Comparison of ENCODE assay signal across 21 cellular contexts in genomic region chr1:206709322-206709721, GRCh38. TPM values are rescaled to one million over a fixed set of nuclear protein-coding genes. Genes with fewer than 3 reads are reported as not detected.
DNase-seq lines count a peak whose midpoint lies in the region; ATAC-seq, FAIRE-seq and TF ChIP-seq lines count a peak whose summit lies in the region.
"Had no signal": no experiment of that assay in that cellular context is flagged by ENCODE, and none has a peak within 500 bp of the region (broad histone marks: within the 10 kb centered on the region; RNA-seq: fewer than 3 reads in every experiment).

No MANE protein-coding gene starts in this region.

- no peaks in the 10 kb centered on the region for H3K9me3 Mint-ChIP-seq in stimulated activated naive CD8-positive, alpha-beta T cell treated with anti-CD3 and anti-CD28 coated beads, Interleukin-15, amount 100 ng/mL, for 72 hours
- H3K9me3 Mint-ChIP-seq: CD4-positive, alpha-beta T cell; dendritic cell treated with granulocyte-macrophage colony-stimulating factor and Interleukin-4, amounts not matched to agents 40 ng/mL and 50 ng/mL, for 4 days; GM23338 had no signal

- WGBS in heart left ventricle, 4 donors, result 22 to 36% (median 32%) methylated on average over 4 of the region's 4 CpGs
- 42 to 55% (median 43%) methylated on average over 4 of the region's 4 CpGs for WGBS in psoas muscle, 3 donors

- H3K36me3 ChIP-seq in heart left ventricle, result no peaks in the 10 kb centered on the region
- no peaks in the 10 kb centered on the region for H3K36me3 ChIP-seq in psoas muscle (ENCODE audit: insufficient read depth in 1 of 2, low read depth in 1 of 2)
- H3K36me3 ChIP-seq: vagina had no signal

- FAIRE-seq in RCC 7860 (lab: Jason Lieb, UNC), result peak; percentile 83

- no peak overlapping the region for H3K4me3 Mint-ChIP-seq in stimulated activated naive CD8-positive, alpha-beta T cell treated with anti-CD3 and anti-CD28 coated beads, Interleukin-15, amount 100 ng/mL, for 72 hours
- H3K4me3 Mint-ChIP-seq: CD4-positive, alpha-beta T cell; dendritic cell treated with granulocyte-macrophage colony-stimulating factor and Interleukin-4, amounts not matched to agents 40 ng/mL and 50 ng/mL, for 4 days; GM23338 had no signal

- TF ChIP-seq CTCF in heart left ventricle (IDR thresholded peaks at IDR 0.05) (no peak), foreskin keratinocyte (conservative IDR thresholded peaks at IDR 0.05) (no peak), psoas muscle (IDR thresholded peaks at IDR 0.05) (no peak)

- H3K4me1 ChIP-seq in heart left ventricle (peaks cover 34 to 99% (median 91%) of the 10 kb centered on the region in 12 donors), foreskin keratinocyte (peaks cover 29% of the 10 kb centered on the region), psoas muscle (peaks cover 90% of the 10 kb centered on the region)

- TF ChIP-seq POLR2A in heart left ventricle (IDR thresholded peaks at IDR 0.05), result no peak

- H3K4me3 ChIP-seq in heart left ventricle, result peak overlapping the region in 1 of 12 donors; percentile 16
- no peak overlapping the region for H3K4me3 ChIP-seq in psoas muscle
- H3K4me3 ChIP-seq: GM23338, vagina had no signal

- H3K27me3 ChIP-seq in heart left ventricle (no peaks in the 10 kb centered on the region), foreskin keratinocyte (no peaks in the 10 kb centered on the region), psoas muscle (ENCODE audit: insufficient read depth in 3 of 3, low read length in 2 of 3) (no peaks in the 10 kb centered on the region)
- H3K27me3 ChIP-seq: vagina had no signal

- peaks cover 92% of the 10 kb centered on the region for H3K4me1 Mint-ChIP-seq in stimulated activated naive CD8-positive, alpha-beta T cell treated with anti-CD3 and anti-CD28 coated beads, Interleukin-15, amount 100 ng/mL, for 72 hours

- no peaks in the 10 kb centered on the region for H3K27me3 Mint-ChIP-seq in stimulated activated naive CD8-positive, alpha-beta T cell treated with anti-CD3 and anti-CD28 coated beads, Interleukin-15, amount 100 ng/mL, for 72 hours
- H3K27me3 Mint-ChIP-seq: CD4-positive, alpha-beta T cell; dendritic cell treated with granulocyte-macrophage colony-stimulating factor and Interleukin-4, amounts not matched to agents 40 ng/mL and 50 ng/mL, for 4 days had no signal

- DNase-seq in heart left ventricle, result no peak
- DNase-seq in Right ventricle myocardium superior, result no peak
- DNase-seq in RCC 7860 (ENCODE audit: low spot score), result peak; percentile 64
- no peak for DNase-seq in foreskin keratinocyte
- no peak for DNase-seq in psoas muscle
- no peak for DNase-seq in stimulated activated naive CD8-positive, alpha-beta T cell treated with anti-CD3 and anti-CD28 coated beads, Interleukin-15, amount 100 ng/mL, for 72 hours
- DNase-seq in NCI-H2029 (lab: John Stamatoyannopoulos, UW), result no peak
- no peak for DNase-seq in hippocampal formation (lab: John Stamatoyannopoulos, UW)
- DNase-seq: activated CD4-positive, alpha-beta T cell treated with anti-CD3 and anti-CD28 coated beads, Interleukin-2, amount 50 U/mL, for 1 hour; activated CD8-positive, alpha-beta memory T cell treated with anti-CD3 and anti-CD28 coated beads, Interleukin-2, amount 50 U/mL, for 48 hours; activated gamma-delta T cell treated with Interleukin-2 at 50 U/mL for 16 hours; CD4-positive, alpha-beta T cell; MM.1S; NCI-H1436; NCI-H524 treated with DMSO at 0.1 percent for 48 hours; SHP77 treated with DMSO at 0.1 percent for 48 hours; stimulated activated CD4-positive, alpha-beta T cell treated with anti-CD3 and anti-CD28 coated beads, Interleukin-15, amount 100 ng/mL, for 24 hours; substantia nigra had no signal

- H3K9me3 ChIP-seq in heart left ventricle, result no peaks in the 10 kb centered on the region
- H3K9me3 ChIP-seq in psoas muscle, result no peaks in the 10 kb centered on the region
- H3K9me3 ChIP-seq: vagina had no signal

- no peak overlapping the region for H3K27ac Mint-ChIP-seq in stimulated activated naive CD8-positive, alpha-beta T cell treated with anti-CD3 and anti-CD28 coated beads, Interleukin-15, amount 100 ng/mL, for 72 hours
- H3K27ac Mint-ChIP-seq: dendritic cell treated with granulocyte-macrophage colony-stimulating factor and Interleukin-4, amounts not matched to agents 40 ng/mL and 50 ng/mL, for 4 days; GM23338 had no signal

- intact Hi-C loops in heart left ventricle (cut with DNase I) (loop anchor here in 1 of 10 donors (2.0 kb wide), 1 partner anchor 15 kb away; no protein-coding TSS in a partner anchor), Right ventricle myocardium superior (cut with DNase I) (no loop called here), psoas muscle (cut with DNase I) (no loop called here)

- ATAC-seq in heart left ventricle, result no peak
- ATAC-seq in Right ventricle myocardium superior (ENCODE audit: poor library complexity), result no peak
- ATAC-seq in foreskin keratinocyte, result no peak
- no peak for ATAC-seq in psoas muscle
- ATAC-seq in stimulated activated naive CD8-positive, alpha-beta T cell treated with anti-CD3 and anti-CD28 coated beads, Interleukin-15, amount 100 ng/mL, for 72 hours, result no peak
- ATAC-seq: GM23338 had no signal

- H3K27ac ChIP-seq in heart left ventricle, result peak overlapping the region; percentile 1 to 77 (median 66)
- H3K27ac ChIP-seq in foreskin keratinocyte, result peak overlapping the region; percentile 1
- H3K27ac ChIP-seq in psoas muscle, result peak overlapping the region; percentile 36
- H3K27ac ChIP-seq: vagina had no signal

RNA-seq across cellular contexts. Expression of gene MAPKAPK2, which starts 24.6 kb away (rescaled TPM):
- 100 to 1,000 TPM; 163 to 327 (median 223) TPM for total RNA-seq in heart left ventricle
- 100 to 1,000 TPM; 126 to 227 TPM for polyA plus RNA-seq in heart left ventricle
- total RNA-seq in Right ventricle myocardium superior, result 200 TPM
- 63.7 and 64.0 TPM in 2 replicates for total RNA-seq in foreskin keratinocyte
- polyA plus RNA-seq in foreskin keratinocyte, result 52.4 and 57.9 TPM in 2 replicates
- 100 to 1,000 TPM in 3 of 4 donors, 10 to 100 TPM in 1; 89.4 to 198 (median 167) TPM for total RNA-seq in psoas muscle
- polyA plus RNA-seq in psoas muscle, result 100 to 1,000 TPM; 108 to 191 (median 112) TPM

Comparison
In these comparisons a context has a peak if more than half of its experiments do, and no peak if none do; other contexts are left out.
1. H3K27ac ChIP-seq: peak in every context shown above with its lines; median percentile 66 in heart left ventricle; 36 in psoas muscle; 1 in foreskin keratinocyte.